27 cellular contexts compared by ENCODE assay signal in the genomic region with DNA sequence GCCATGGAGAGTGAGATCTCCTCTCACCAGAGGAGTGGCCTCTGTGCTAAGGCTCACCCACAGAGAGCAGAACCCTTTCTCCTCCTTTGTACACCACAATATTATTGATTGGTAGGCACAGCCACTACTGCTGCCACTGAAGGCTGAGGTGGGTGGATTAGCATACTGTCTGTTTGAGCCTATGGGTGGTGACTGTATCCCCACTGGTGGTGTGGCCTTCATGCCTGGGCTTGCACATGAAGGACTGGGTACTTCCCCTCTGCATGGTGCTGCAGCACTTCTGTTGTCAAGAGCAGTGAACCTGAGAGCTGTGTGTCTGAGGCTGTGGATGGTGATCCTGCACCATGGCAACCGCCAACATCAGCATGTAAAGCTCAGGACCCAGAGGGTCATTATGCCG. TPM values are rescaled to one million over a fixed set of nuclear protein-coding genes. Genes with fewer than 3 reads are reported as not detected.
DNase-seq lines count a peak whose midpoint lies in the region; ATAC-seq and TF ChIP-seq lines count a peak whose summit lies in the region.
"Had no signal": no experiment of that assay in that cellular context is flagged by ENCODE, and none has a peak within 500 bp of the region (broad histone marks: within the 10 kb centered on the region; RNA-seq: fewer than 3 reads in every experiment).

No MANE protein-coding gene starts in this region.

- DNase-seq in DND-41 (no peak), epithelial cell of prostate (ENCODE audit: low read depth, low spot score) (peak; percentile 6), cerebellar cortex (ENCODE audit: low spot score) (no peak), KBM-7 (no peak), NCI-H510A (lab: John Stamatoyannopoulos, UW) (no peak)
- no peak for DNase-seq in activated naive CD8-positive, alpha-beta T cell treated with anti-CD3 and anti-CD28 coated beads for 36 hours
- DNase-seq: ACHN; activated CD4-positive, alpha-beta T cell treated with anti-CD3 and anti-CD28 coated beads for 1 hour; activated CD8-positive, alpha-beta T cell treated with anti-CD3 and anti-CD28 coated beads, Interleukin-2, amount 10 ng/mL, durations not matched to agents 7 days and 5 days; activated effector memory CD4-positive, alpha-beta T cell treated with anti-CD3 and anti-CD28 coated beads, Interleukin-2, amount 50 U/mL, for 16 hours; Caco-2; erythroblast; H9; left lung; MM.1S; naive thymus-derived CD4-positive, alpha-beta T cell; NCI-H1436; NCI-H2107; NCI-H510A treated with DMSO at 0.1 percent for 48 hours; stimulated activated CD4-positive, alpha-beta T cell treated with anti-CD3 and anti-CD28 coated beads, Interleukin-4, amount 100 ng/mL, for 1 hour; stimulated activated naive CD4-positive, alpha-beta T cell had no signal

- no peak overlapping the region for H3K27ac Mint-ChIP-seq in activated naive CD8-positive, alpha-beta T cell treated with anti-CD3 and anti-CD28 coated beads for 36 hours
- H3K27ac Mint-ChIP-seq: activated CD8-positive, alpha-beta T cell treated with anti-CD3 and anti-CD28 coated beads, Interleukin-2, amount 10 ng/mL, durations not matched to agents 7 days and 5 days; H9; naive thymus-derived CD4-positive, alpha-beta T cell had no signal

- no peak overlapping the region for H3K4me3 ChIP-seq in DND-41 (ENCODE audit: low read depth in 1 of 2, low read length in 2 of 2)
- H3K4me3 ChIP-seq: BLaER1, left lung, right atrium auricular region, vagina had no signal

- TF ChIP-seq CTCF in DND-41 (IDR thresholded peaks at IDR 0.05; ENCODE audit: borderline replicate concordance, extremely low read depth, low read length, poor library complexity, severe bottlenecking): no peak

- in situ Hi-C loops in KBM-7 (cut with MboI; ENCODE audit: low pct_unique_long_range_greater_than_20kb, low sequenced_read_pairs): no loop called here

- H3K27me3 Mint-ChIP-seq in activated naive CD8-positive, alpha-beta T cell treated with anti-CD3 and anti-CD28 coated beads for 36 hours: peaks cover 4% of the 10 kb centered on the region

- H3K4me1 ChIP-seq in DND-41 (ENCODE audit: insufficient read depth, low read length): no peaks in the 10 kb centered on the region
- H3K4me1 ChIP-seq: BLaER1, Caco-2, left lung, parathyroid adenoma, right atrium auricular region, vagina had no signal

- H3K4me3 Mint-ChIP-seq in activated naive CD8-positive, alpha-beta T cell treated with anti-CD3 and anti-CD28 coated beads for 36 hours: no peak overlapping the region
- H3K4me3 Mint-ChIP-seq: activated CD8-positive, alpha-beta T cell treated with anti-CD3 and anti-CD28 coated beads, Interleukin-2, amount 10 ng/mL, durations not matched to agents 7 days and 5 days; H9; naive thymus-derived CD4-positive, alpha-beta T cell had no signal

- no peaks in the 10 kb centered on the region for H3K27me3 ChIP-seq in DND-41 (ENCODE audit: insufficient read depth, low read length, poor library complexity)
- H3K27me3 ChIP-seq: BLaER1, left lung, right atrium auricular region, vagina had no signal

- H2AFZ ChIP-seq in DND-41 (ENCODE audit: low read depth, low read length): 0 out of 2 replicates have a peak overlapping the region, but pooled peaks have one; percentile 12
- H2AFZ ChIP-seq: parathyroid adenoma had no signal

- H3K4me1 Mint-ChIP-seq in activated naive CD8-positive, alpha-beta T cell treated with anti-CD3 and anti-CD28 coated beads for 36 hours: no peaks in the 10 kb centered on the region

- no peaks in the 10 kb centered on the region for H3K79me2 ChIP-seq in DND-41 (ENCODE audit: insufficient read depth, low read length)
- H3K79me2 ChIP-seq: parathyroid adenoma had no signal

- H3K9me3 Mint-ChIP-seq in activated naive CD8-positive, alpha-beta T cell treated with anti-CD3 and anti-CD28 coated beads for 36 hours: peaks cover 24% of the 10 kb centered on the region

- no peak overlapping the region for H3K9ac ChIP-seq in DND-41 (ENCODE audit: low read depth, low read length)
- H3K9ac ChIP-seq: BLaER1, parathyroid adenoma had no signal

- no peak overlapping the region for H3K4me2 ChIP-seq in DND-41 (ENCODE audit: insufficient read depth, low read length)
- H3K4me2 ChIP-seq: BLaER1 had no signal

- H3K36me3 ChIP-seq in DND-41 (ENCODE audit: insufficient read depth, low read length): no peaks in the 10 kb centered on the region
- H3K36me3 ChIP-seq: BLaER1, left lung, right atrium auricular region, vagina had no signal

- peaks cover 12% of the 10 kb centered on the region for H3K36me3 Mint-ChIP-seq in activated naive CD8-positive, alpha-beta T cell treated with anti-CD3 and anti-CD28 coated beads for 36 hours

- no peaks in the 10 kb centered on the region for H4K20me1 ChIP-seq in DND-41 (ENCODE audit: insufficient read depth, low read length)
- H4K20me1 ChIP-seq: BLaER1 had no signal

- H3K27ac ChIP-seq in DND-41 (ENCODE audit: low read length) (no peak overlapping the region), epithelial cell of prostate (no peak overlapping the region)
- H3K27ac ChIP-seq: BLaER1, left lung, parathyroid adenoma, right atrium auricular region, vagina had no signal

- H3K9me3 ChIP-seq in DND-41 (ENCODE audit: insufficient read depth, low read length, severe bottlenecking): peaks cover 3% of the 10 kb centered on the region
- H3K9me3 ChIP-seq: right atrium auricular region had no signal

- ATAC-seq in DND-41 (ENCODE audit: insufficient read depth, low read depth): peak; percentile 42; the same call in 2 of the 3 replicates
- peak; percentile 48 for ATAC-seq in GM18870 (IDR thresholded peaks at IDR 0.05; ENCODE audit: unreplicated experiment)
- peak; percentile 83 for ATAC-seq in HG03442 (IDR thresholded peaks at IDR 0.05; ENCODE audit: unreplicated experiment)
- ATAC-seq: activated CD8-positive, alpha-beta T cell treated with anti-CD3 and anti-CD28 coated beads, Interleukin-2, amount 10 ng/mL, durations not matched to agents 7 days and 5 days; left lung; naive thymus-derived CD4-positive, alpha-beta T cell had no signal

RNA-seq across cellular contexts. Expression of gene NECTIN3, which starts 35.7 kb away (rescaled TPM):
- 1 to 10 TPM; 2.4 to 2.7 TPM for total RNA-seq in activated naive CD8-positive, alpha-beta T cell treated with anti-CD3 and anti-CD28 coated beads for 36 hours
